In genomic region chr12:116575754-116576153, GRCh38 we compare ENCODE assay signal across 4 cellular contexts. TPM values are rescaled to one million over a fixed set of nuclear protein-coding genes. Genes with fewer than 3 reads are reported as not detected.
DNase-seq lines count a peak whose midpoint lies in the region; ATAC-seq, FAIRE-seq and TF ChIP-seq lines count a peak whose summit lies in the region.
"Not testable (repeated sequence)": the region's sequence is repeated elsewhere in the genome, so short reads cannot be mapped to it uniquely, and the experiment has no call there.

No MANE protein-coding gene starts in this region.

- not testable (repeated sequence) for H3K27ac Mint-ChIP-seq in GM23338
- H3K27ac Mint-ChIP-seq in neural crest cell (ENCODE audit: unreplicated experiment), result peak overlapping the region; percentile 47

- not testable (repeated sequence) for BruUV-seq in K562 (replicated peaks; lab: Mats Ljungman, UMichigan); HepG2 (replicated peaks; lab: Mats Ljungman, UMichigan)

- TF ChIP-seq EP300 in K562 (IDR thresholded peaks at IDR 0.05; ENCODE audit: low read length); HepG2 (IDR thresholded peaks at IDR 0.05; ENCODE audit: low read depth in 2 of 2, low read length in 2 of 2); HepG2 (CRISPR knock-in tag; IDR thresholded peaks at IDR 0.05; ENCODE audit: borderline replicate concordance): not testable (repeated sequence)

- not testable (repeated sequence) for H3K4me2 ChIP-seq in GM23338; K562 (ENCODE audit: insufficient read depth, low read length); HepG2 (ENCODE audit: low read depth, low read length)

- not testable (repeated sequence) for H3K4me1 ChIP-seq in GM23338 (ENCODE audit: insufficient read depth); K562 (replicated peaks in 1 of 2; ENCODE audit: control insufficient read depth in 2 of 2, insufficient read depth in 2 of 2, low read length in 2 of 2); HepG2 (ENCODE audit: insufficient read depth, low read length)

- 87% methylated on average over 22 of the region's 24 CpGs for WGBS in K562 (ENCODE audit: insufficient coverage, low coverage, missing lambda C conversion rate)
- WGBS in HepG2 (ENCODE audit: low lambda C conversion rate), result 80% methylated on average over 24 of the region's 24 CpGs

- not testable (repeated sequence) for TF ChIP-seq CTCF in GM23338 (conservative IDR thresholded peaks at IDR 0.05; ENCODE audit: low read depth in 2 of 2); K562 (IDR thresholded peaks at IDR 0.05 in 2 of 3, conservative IDR thresholded peaks at IDR 0.05 in 1 of 3; ENCODE audit: insufficient read depth in 2 of 3, low read depth in 1 of 3, low read length in 3 of 3); HepG2 (CRISPR knock-in tag; IDR thresholded peaks at IDR 0.05); neural crest cell (conservative IDR thresholded peaks at IDR 0.05)

- in situ Hi-C loops in K562 (cut with MboI); HepG2 (cut with HindIII; ENCODE audit: extremely low pct_ligation_motif_present, low pct_unique_long_range_greater_than_20kb): not testable (repeated sequence)

- not testable (repeated sequence) for H3K36me3 Mint-ChIP-seq in GM23338 (ENCODE audit: low read depth); neural crest cell (ENCODE audit: low read depth)

- H3K27ac ChIP-seq in GM23338 (ENCODE audit: low read depth); K562 (ENCODE audit: extremely low read depth, low read depth, low read length); HepG2 (ENCODE audit: extremely low read length, insufficient read depth, low read length): not testable (repeated sequence)

- not testable (repeated sequence) for TF ChIP-seq RAD21 in K562 (CRISPR knock-in tag; conservative IDR thresholded peaks at IDR 0.05 in 1 of 2, IDR thresholded peaks at IDR 0.05 in 1 of 2); HepG2 (CRISPR knock-in tag; IDR thresholded peaks at IDR 0.05)

- H3K27me3 ChIP-seq in GM23338 (ENCODE audit: insufficient read depth); K562 (ENCODE audit: control insufficient read depth in 2 of 2, insufficient read depth in 2 of 2, low read length in 2 of 2); HepG2 (ENCODE audit: control insufficient read depth in 1 of 2, insufficient read depth in 2 of 2, low read length in 2 of 2): not testable (repeated sequence)

- CTCF ChIA-PET in K562 (lab: Yijun Ruan, JAX; ENCODE audit: low intra/inter-chr PET ratio); HepG2 (lab: Yijun Ruan, JAX; ENCODE audit: low intra/inter-chr PET ratio, low total read pairs): not testable (repeated sequence)

- not testable (repeated sequence) for TF ChIP-seq POLR2A in K562 (conservative IDR thresholded peaks at IDR 0.05); HepG2 (IDR thresholded peaks at IDR 0.05; ENCODE audit: insufficient read depth in 1 of 2, low read depth in 2 of 2, low read length in 2 of 2)

- not testable (repeated sequence) for H3K79me2 ChIP-seq in GM23338 (replicated peaks; ENCODE audit: insufficient read depth); K562 (ENCODE audit: control insufficient read depth, insufficient read depth, low read length); HepG2 (ENCODE audit: insufficient read depth, low read length)

- ATAC-seq in GM23338, K562, HepG2: not testable (repeated sequence)

- intact Hi-C loops in K562 (cut with micrococcal nuclease); HepG2 (cut with micrococcal nuclease; ENCODE audit: unreplicated experiment): not testable (repeated sequence)

- H2AFZ ChIP-seq in GM23338, result peak overlapping the region; percentile 66
- H2AFZ ChIP-seq in K562 (ENCODE audit: low read depth, low read length), result peak overlapping the region; percentile 13; the same call in 1 of the 2 replicates
- not testable (repeated sequence) for H2AFZ ChIP-seq in HepG2 (ENCODE audit: low read length)

- not testable (repeated sequence) for DNase-seq in GM23338 (ENCODE audit: low spot score); K562 (ENCODE audit: extremely low read depth in 1 of 4, low spot score in 3 of 4); HepG2 (ENCODE audit: low spot score); neural crest cell (ENCODE audit: low read depth, low spot score)

- H3K9me1 ChIP-seq in K562 (ENCODE audit: control insufficient read depth, insufficient read depth, low read length), result not testable (repeated sequence)

- POLR2A ChIA-PET in K562 (lab: Yijun Ruan, JAX), result interaction anchor here (0.7 to 2.5 kb wide), 2 partner anchors 9 to 190 kb away, joined by 4 to 10 read pairs; no protein-coding TSS in a partner anchor
- POLR2A ChIA-PET in HepG2 (lab: Yijun Ruan, JAX), result not testable (repeated sequence)

- FAIRE-seq in K562 (lab: Jason Lieb, UNC) (peak; percentile 75), HepG2 (lab: Jason Lieb, UNC) (peak; percentile 66)

- not testable (repeated sequence) for H3K4me1 Mint-ChIP-seq in GM23338, neural crest cell

- H3K4me3 ChIP-seq in GM23338; K562; HepG2 (replicated peaks in 1 of 3; ENCODE audit: insufficient read depth in 1 of 3, low read depth in 2 of 3, low read length in 3 of 3): not testable (repeated sequence)

- not testable (repeated sequence) for H3K9me3 ChIP-seq in K562 (replicated peaks; ENCODE audit: control insufficient read depth, insufficient read depth, low read depth, low read length); HepG2 (ENCODE audit: low read length)

- H3K9ac ChIP-seq in K562 (ENCODE audit: insufficient read depth in 1 of 2, low read depth in 2 of 2, low read length in 2 of 2); HepG2 (ENCODE audit: insufficient read depth, low read depth, low read length): not testable (repeated sequence)

- H3F3A ChIP-seq in GM23338 (replicated peaks; ENCODE audit: low read depth), result not testable (repeated sequence)

- H3K9me3 Mint-ChIP-seq in GM23338, neural crest cell: not testable (repeated sequence)

- H3K4me3 Mint-ChIP-seq in GM23338, neural crest cell: not testable (repeated sequence)

- not testable (repeated sequence) for H3K9me2 ChIP-seq in GM23338 (ENCODE audit: insufficient read depth)

- H4K20me1 ChIP-seq in GM23338 (replicated peaks; ENCODE audit: insufficient read depth); K562 (replicated peaks; ENCODE audit: control insufficient read depth, insufficient read depth, low read length); HepG2 (ENCODE audit: insufficient read depth, low read length): not testable (repeated sequence)

- not testable (repeated sequence) for H3K27me3 Mint-ChIP-seq in GM23338 (ENCODE audit: insufficient read depth, low read depth, poor library complexity); neural crest cell (ENCODE audit: low read depth)

- H3K36me3 ChIP-seq in GM23338 (ENCODE audit: insufficient read depth); K562 (ENCODE audit: control insufficient read depth, insufficient read depth, low read length); HepG2 (replicated peaks in 1 of 2; ENCODE audit: control insufficient read depth in 1 of 2, insufficient read depth in 2 of 2, low read length in 2 of 2): not testable (repeated sequence)

RNA-seq across cellular contexts. Expression of gene MAP1LC3B2, which starts 16.6 kb away (rescaled TPM):
- 0.54 and 1.3 TPM in 2 replicates for total RNA-seq in GM23338 (2014; rRNA removed; shearing (Covaris generic))
- polyA plus RNA-seq in GM23338 (2016; fragmentation: Nextera tagmentation; extraction: Ambion mirVana) (6.7 and 9.4 TPM in 2 replicates), K562 (2011; rRNA removed) (2.8 and 4.0 TPM in 2 replicates), K562 (2014; fragmentation: Illumina TruSeq; extraction: Trizol) (0.80 and 1.5 TPM in 2 replicates), K562 (2014; fragmentation: Nextera tagmentation; extraction: Ambion mirVana) (under 1 TPM; 0.55 to 0.63 TPM), K562 (2014; rRNA removed) (0.53 and 1.4 TPM in 2 replicates), HepG2 (2011; rRNA removed) (2.1 and 2.2 TPM in 2 replicates)
- 2.1 and 3.8 TPM in 2 replicates for total RNA-seq in K562 (2011; cell fraction: chromatin; rRNA removed; ENCODE audit: low replicate concordance)
- total RNA-seq in K562 (2011; cell fraction: nucleolus; rRNA removed), result 1.3 and 1.7 TPM in 2 replicates
- 2.2 and 4.4 TPM in 2 replicates for total RNA-seq in K562 (2011; cell fraction: nucleoplasm; rRNA removed)
- total RNA-seq in K562 (2014; rRNA removed) (not detected in 2 replicates), K562 (2014; rRNA removed; fragmentation: Illumina TruSeq; extraction: Trizol) (0.76 and 0.96 TPM in 2 replicates), K562 (2015; rRNA removed; fragmentation: Illumina TruSeq; extraction: Trizol) (0.53 TPM in 1 of 2 replicates, not detected in the other), K562 (2021) (1.7 and 2.0 TPM in 2 replicates), HepG2 (2016; rRNA removed; fragmentation: Illumina TruSeq; extraction: Trizol) (0.60 and 0.70 TPM in 2 replicates), neural crest cell (0.82 TPM in 1 of 2 replicates, not detected in the other)
- polyA plus RNA-seq in K562 (2011; cell fraction: cytosol; rRNA removed), result 0.18 and 0.71 TPM in 2 replicates
- polyA plus RNA-seq in K562 (2011; cell fraction: nucleus; rRNA removed), result 2.7 and 4.3 TPM in 2 replicates
- 2.8 and 6.9 TPM in 2 replicates for polyA plus RNA-seq in K562 (2012)
- 1.8 and 2.2 TPM in 2 replicates for polyA minus RNA-seq in K562 (2011; rRNA and poly(A)+ RNA removed)
- polyA minus RNA-seq in K562 (2011; cell fraction: cytosol; rRNA and poly(A)+ RNA removed), result not detected in 2 replicates
- not detected in 2 replicates for polyA minus RNA-seq in K562 (2011; cell fraction: nucleus; rRNA and poly(A)+ RNA removed)
- 0.62 TPM in 1 of 2 replicates, not detected in the other for total RNA-seq in HepG2 (2016; cell fraction: cytosol; rRNA removed; fragmentation: Illumina TruSeq; extraction: Trizol; ENCODE audit: low read depth)
- total RNA-seq in HepG2 (2016; cell fraction: insoluble cytoplasmic fraction; rRNA removed; fragmentation: Illumina TruSeq; extraction: Trizol), result 0.84 and 0.98 TPM in 2 replicates
- not detected in 2 replicates for total RNA-seq in HepG2 (2016; cell fraction: membrane; rRNA removed; fragmentation: Illumina TruSeq; extraction: Trizol)
- 0.81 TPM in 1 of 2 replicates, not detected in the other for total RNA-seq in HepG2 (2016; cell fraction: nucleus; rRNA removed; fragmentation: Illumina TruSeq; extraction: Trizol)
- 0.27 and 1.1 TPM in 2 replicates for polyA plus RNA-seq in HepG2 (2011; cell fraction: cytosol; rRNA removed)
- polyA plus RNA-seq in HepG2 (2011; cell fraction: nucleus; rRNA removed), result 0.38 TPM in 1 of 2 replicates, not detected in the other
- 6.8 and 8.0 TPM in 2 replicates for polyA plus RNA-seq in HepG2 (2012)
- polyA plus RNA-seq in HepG2 (2016; cell fraction: cytosol; fragmentation: Illumina TruSeq; extraction: Trizol; ENCODE audit: low read depth), result 0.40 and 1.3 TPM in 2 replicates
- polyA plus RNA-seq in HepG2 (2016; cell fraction: insoluble cytoplasmic fraction; fragmentation: Illumina TruSeq; extraction: Trizol; ENCODE audit: low read depth), result 2.8 and 3.3 TPM in 2 replicates
- 0.83 and 1.4 TPM in 2 replicates for polyA plus RNA-seq in HepG2 (2016; cell fraction: membrane; fragmentation: Illumina TruSeq; extraction: Trizol; ENCODE audit: low read depth)
- polyA plus RNA-seq in HepG2 (2016; cell fraction: nucleus; fragmentation: Illumina TruSeq; extraction: Trizol; ENCODE audit: insufficient read depth, low read depth), result 1.6 and 1.9 TPM in 2 replicates
- polyA minus RNA-seq in HepG2 (2011; rRNA and poly(A)+ RNA removed; ENCODE audit: low replicate concordance), result 0.46 and 0.84 TPM in 2 replicates
- not detected in 2 replicates for polyA minus RNA-seq in HepG2 (2011; cell fraction: cytosol; rRNA and poly(A)+ RNA removed)
- polyA minus RNA-seq in HepG2 (2011; cell fraction: nucleus; rRNA and poly(A)+ RNA removed), result not detected in 2 replicates
